ENCODE assay signal across 34 cellular contexts in genomic region chr19:35919306-35919705, GRCh38. TPM values are rescaled to one million over a fixed set of nuclear protein-coding genes. Genes with fewer than 3 reads are reported as not detected.
"Had no signal": no experiment of that assay in that cellular context is flagged by ENCODE, and none has a peak within 500 bp of the region (broad histone marks: within the 10 kb centered on the region; RNA-seq: fewer than 3 reads in every experiment).

No MANE protein-coding gene starts in this region.

- FAIRE-seq: bronchial epithelial cell, TTC549 had no signal

- H3K27me3 ChIP-seq: ascending aorta, cardiac muscle cell had no signal

- H3K36me3 ChIP-seq: ascending aorta, cardiac muscle cell had no signal

- H3K27ac ChIP-seq: ascending aorta, cardiac muscle cell, VCaP had no signal

- H3K4me3 ChIP-seq: ascending aorta, cardiac muscle cell had no signal

- H3K4me1 ChIP-seq: ascending aorta had no signal

- ATAC-seq: activated CD8-positive, alpha-beta T cell treated with anti-CD3 and anti-CD28 coated beads, Interleukin-2, amount 10 ng/mL, durations not matched to agents 7 days and 5 days; activated naive CD8-positive, alpha-beta T cell treated with anti-CD3 and anti-CD28 coated beads, Interleukin-2, amount 50 U/mL, for 24 hours; activated T-cell treated with anti-CD3 and anti-CD28 coated beads, Interleukin-2, amount 50 U/mL, for 4 hours; activated T-cell treated with anti-CD3 and anti-CD28 coated beads, Interleukin-2, amount 50 U/mL, for 72 hours; activated T-helper 17 cell treated with anti-CD3 and anti-CD28 coated beads, Interleukin-2, amount 50 U/mL, for 72 hours had no signal

- H3K9me3 ChIP-seq: ascending aorta had no signal

- DNase-seq: activated B cell treated with CpG ODN at 0.5 μM for 24 hours; activated CD4-positive, alpha-beta memory T cell treated with anti-CD3 and anti-CD28 coated beads, Interleukin-2, amount 10 ng/mL, durations not matched to agents 7 days and 5 days; activated CD4-positive, alpha-beta T cell treated with anti-CD3 and anti-CD28 coated beads for 4 hours; activated CD4-positive, alpha-beta T cell treated with anti-CD3 and anti-CD28 coated beads, Interleukin-2, amount 10 ng/mL, durations not matched to agents 7 days and 5 days; activated CD4-positive, alpha-beta T cell treated with anti-CD3 and anti-CD28 coated beads, Interleukin-2, amount 50 U/mL, for 48 hours; activated CD4-positive, CD25-positive, alpha-beta regulatory T cell treated with anti-CD3 and anti-CD28 coated beads, Interleukin-2, amount 50 U/mL, for 72 hours; activated CD8-positive, alpha-beta memory T cell treated with anti-CD3 and anti-CD28 coated beads, Interleukin-2, amount 50 U/mL, for 4 hours; activated CD8-positive, alpha-beta T cell treated with anti-CD3 and anti-CD28 coated beads, Interleukin-2, amount 10 ng/mL, durations not matched to agents 7 days and 5 days; activated effector memory CD4-positive, alpha-beta T cell treated with anti-CD3 and anti-CD28 coated beads, Interleukin-2, amount 50 U/mL, for 16 hours; activated gamma-delta T cell treated with Interleukin-2 at 50 U/mL for 16 hours; activated naive CD4-positive, alpha-beta T cell treated with anti-CD3 and anti-CD28 coated beads, Interleukin-2, amount 10 ng/mL, durations not matched to agents 7 days and 5 days; activated naive CD4-positive, alpha-beta T cell treated with Interleukin-2 at 50 U/mL for 16 hours; activated naive CD8-positive, alpha-beta T cell treated with anti-CD3 and anti-CD28 coated beads, Interleukin-2, amount 10 ng/mL, durations not matched to agents 7 days and 5 days; activated naive CD8-positive, alpha-beta T cell treated with anti-CD3 and anti-CD28 coated beads, Interleukin-2, amount 50 U/mL, for 24 hours; activated T-cell treated with anti-CD3 and anti-CD28 coated beads for 4 hours; activated T-cell treated with anti-CD3 and anti-CD28 coated beads, Interleukin-2, amount 50 U/mL, for 1 hour; activated T-cell treated with anti-CD3 and anti-CD28 coated beads, Interleukin-2, amount 50 U/mL, for 4 hours; activated T-cell treated with anti-CD3 and anti-CD28 coated beads, Interleukin-2, amount 50 U/mL, for 72 hours; amygdala; anterior cingulate cortex; caudate nucleus; cerebellar nuclear complex; SW 1271; T-helper 1 cell; T-helper 2 cell; T-helper 9 cell had no signal

RNA-seq across cellular contexts. Expression of gene TYROBP, which starts 11.2 kb away (rescaled TPM):
- total RNA-seq: activated B cell treated with CpG ODN at 0.5 μM for 24 hours; activated CD4-positive, alpha-beta T cell treated with anti-CD3 and anti-CD28 coated beads, Interleukin-2, amount 10 ng/mL, durations not matched to agents 7 days and 5 days; activated CD8-positive, alpha-beta memory T cell treated with anti-CD3 and anti-CD28 coated beads for 36 hours; activated T-helper 1 cell treated with anti-CD3 and anti-CD28 coated beads, Interleukin-12 subunit alpha, Interleukin-12 subunit beta, Interleukin-2, Interleukin-4 antibody, amounts not matched to agents 30 ng/mL and 10 ng/mL and 1 ng/mL, durations not matched to agents 14 hours and 24 hours and 36 hours; activated T-helper 17 cell treated with anti-CD3 and anti-CD28 coated beads, Interleukin-2, amount 50 U/mL, for 72 hours; bronchial epithelial cell; cardiac muscle cell had no signal
- polyA plus RNA-seq: cardiac muscle cell had no signal

RNA-seq across cellular contexts. Expression of gene HCST, which starts 17.0 kb away (rescaled TPM):
- total RNA-seq: ascending aorta had no signal

RNA-seq across cellular contexts. Expression of gene APLP1, which starts 50.9 kb away (rescaled TPM):
- total RNA-seq: activated B cell treated with CpG ODN at 0.5 μM for 24 hours had no signal
